In genomic region chr4:112276113-112276512, GRCh38 we compare ENCODE assay signal across 18 cellular contexts. TPM values are rescaled to one million over a fixed set of nuclear protein-coding genes. Genes with fewer than 3 reads are reported as not detected.
DNase-seq lines count a peak whose midpoint lies in the region; ATAC-seq and TF ChIP-seq lines count a peak whose summit lies in the region.
"Had no signal": no experiment of that assay in that cellular context is flagged by ENCODE, and none has a peak within 500 bp of the region (broad histone marks: within the 10 kb centered on the region; RNA-seq: fewer than 3 reads in every experiment).

No MANE protein-coding gene starts in this region.

- H3K27me3 Mint-ChIP-seq in activated CD4-positive, alpha-beta T cell treated with anti-CD3 and anti-CD28 coated beads for 36 hours: no peaks in the 10 kb centered on the region
- no peaks in the 10 kb centered on the region for H3K27me3 Mint-ChIP-seq in activated CD4-positive, alpha-beta T cell treated with anti-CD3 and anti-CD28 coated beads, Interleukin-2, amount 10 ng/mL, durations not matched to agents 7 days and 5 days
- H3K27me3 Mint-ChIP-seq in MCF 10A (ENCODE audit: insufficient read depth, unreplicated experiment): no peaks in the 10 kb centered on the region
- no peaks in the 10 kb centered on the region for H3K27me3 Mint-ChIP-seq in T-helper 17 cell
- no peaks in the 10 kb centered on the region for H3K27me3 Mint-ChIP-seq in T-helper 2 cell treated with Interferon-gamma antibody and Interleukin-4, amounts not matched to agents 5 μg/mL and 100 μg/mL, for 36 hours (ENCODE audit: low read depth)

- no peaks in the 10 kb centered on the region for H3K9me3 ChIP-seq in breast epithelium
- no peaks in the 10 kb centered on the region for H3K9me3 ChIP-seq in T-helper 17 cell (ENCODE audit: control insufficient read depth, low read length, poor library complexity, severe bottlenecking)

- H3K4me3 ChIP-seq in breast epithelium: no peak overlapping the region
- H3K4me3 ChIP-seq: K562 had no signal

- H3K27ac ChIP-seq in breast epithelium: peak overlapping the region; percentile 49 to 63

- POLR2A ChIA-PET in activated CD4-positive, alpha-beta T cell treated with anti-CD3 and anti-CD28 coated beads for 36 hours (lab: Charles Lee): no interaction called here
- POLR2A ChIA-PET in activated CD4-positive, alpha-beta T cell treated with anti-CD3 and anti-CD28 coated beads, Interleukin-2, amount 10 ng/mL, durations not matched to agents 7 days and 5 days (lab: Charles Lee): no interaction called here
- POLR2A ChIA-PET in MCF 10A (lab: Yijun Ruan, JAX): interaction anchor here (0.7 to 2.3 kb wide), 5 partner anchors 8 to 181 kb away, joined by 4 to 9 read pairs (median 4); partner anchors contain the start of genes ALPK1, AP1AR and TIFA

- no peak for TF ChIP-seq POLR2A in breast epithelium (IDR thresholded peaks at IDR 0.05)

- no TSS peak for BruUV-seq in MCF 10A (replicated peaks; lab: Mats Ljungman, UMichigan)

- DNase-seq in activated CD4-positive, alpha-beta T cell treated with anti-CD3 and anti-CD28 coated beads for 36 hours: no peak
- DNase-seq in activated CD4-positive, alpha-beta T cell treated with anti-CD3 and anti-CD28 coated beads, Interleukin-2, amount 10 ng/mL, durations not matched to agents 7 days and 5 days: no peak
- no peak for DNase-seq in breast epithelium (ENCODE audit: low spot score in 2 of 2)
- no peak for DNase-seq in MCF 10A (ENCODE audit: unreplicated experiment)
- DNase-seq in T-helper 17 cell: no peak
- DNase-seq in NCI-H446 (lab: John Stamatoyannopoulos, UW): no peak
- DNase-seq in T-helper 2 cell treated with Interferon-gamma antibody and Interleukin-4, amounts not matched to agents 5 μg/mL and 100 μg/mL, for 36 hours (ENCODE audit: low spot score): no peak
- DNase-seq: 8988T, Calu3, DMS53, EL, NCI-H1105 treated with DMSO at 0.1 percent for 48 hours, NCI-H1694 treated with DMSO at 0.1 percent for 48 hours, NCI-H510A treated with DMSO at 0.1 percent for 48 hours, NCI-H774, SHP77 had no signal

- peaks cover 76% of the 10 kb centered on the region for H3K4me1 Mint-ChIP-seq in activated CD4-positive, alpha-beta T cell treated with anti-CD3 and anti-CD28 coated beads for 36 hours
- H3K4me1 Mint-ChIP-seq in activated CD4-positive, alpha-beta T cell treated with anti-CD3 and anti-CD28 coated beads, Interleukin-2, amount 10 ng/mL, durations not matched to agents 7 days and 5 days: peaks cover 38% of the 10 kb centered on the region
- peaks cover 41% of the 10 kb centered on the region for H3K4me1 Mint-ChIP-seq in MCF 10A (ENCODE audit: insufficient read depth, unreplicated experiment)
- peaks cover 46% of the 10 kb centered on the region for H3K4me1 Mint-ChIP-seq in T-helper 17 cell
- H3K4me1 Mint-ChIP-seq in T-helper 2 cell treated with Interferon-gamma antibody and Interleukin-4, amounts not matched to agents 5 μg/mL and 100 μg/mL, for 36 hours (ENCODE audit: low read depth): peaks cover 7% of the 10 kb centered on the region

- no peaks in the 10 kb centered on the region for H3K9me3 Mint-ChIP-seq in activated CD4-positive, alpha-beta T cell treated with anti-CD3 and anti-CD28 coated beads for 36 hours (ENCODE audit: low read depth)
- no peaks in the 10 kb centered on the region for H3K9me3 Mint-ChIP-seq in activated CD4-positive, alpha-beta T cell treated with anti-CD3 and anti-CD28 coated beads, Interleukin-2, amount 10 ng/mL, durations not matched to agents 7 days and 5 days
- H3K9me3 Mint-ChIP-seq in MCF 10A (ENCODE audit: unreplicated experiment): no peaks in the 10 kb centered on the region
- H3K9me3 Mint-ChIP-seq in T-helper 2 cell treated with Interferon-gamma antibody and Interleukin-4, amounts not matched to agents 5 μg/mL and 100 μg/mL, for 36 hours: no peaks in the 10 kb centered on the region

- H3K36me3 Mint-ChIP-seq in activated CD4-positive, alpha-beta T cell treated with anti-CD3 and anti-CD28 coated beads for 36 hours (ENCODE audit: low read depth): peaks cover 51% of the 10 kb centered on the region
- peaks cover 50% of the 10 kb centered on the region for H3K36me3 Mint-ChIP-seq in activated CD4-positive, alpha-beta T cell treated with anti-CD3 and anti-CD28 coated beads, Interleukin-2, amount 10 ng/mL, durations not matched to agents 7 days and 5 days (ENCODE audit: low read depth)
- H3K36me3 Mint-ChIP-seq in MCF 10A (ENCODE audit: insufficient read depth, unreplicated experiment): peaks cover 13% of the 10 kb centered on the region
- peaks cover 2% of the 10 kb centered on the region for H3K36me3 Mint-ChIP-seq in T-helper 17 cell (ENCODE audit: low read depth)
- peaks cover 32% of the 10 kb centered on the region for H3K36me3 Mint-ChIP-seq in T-helper 2 cell treated with Interferon-gamma antibody and Interleukin-4, amounts not matched to agents 5 μg/mL and 100 μg/mL, for 36 hours (ENCODE audit: low read depth)

- H3K4me1 ChIP-seq in breast epithelium: peaks cover 0 to 10% of the 10 kb centered on the region in 2 donors

- ATAC-seq in activated CD4-positive, alpha-beta T cell treated with anti-CD3 and anti-CD28 coated beads for 36 hours: no peak
- ATAC-seq in T-helper 17 cell (no peak), HG03159 (IDR thresholded peaks at IDR 0.05; ENCODE audit: unreplicated experiment) (no peak)
- ATAC-seq: K562 had no signal

- H3K27me3 ChIP-seq in breast epithelium: no peaks in the 10 kb centered on the region

- TF ChIP-seq CTCF in breast epithelium (IDR thresholded peaks at IDR 0.05) (no peak), MCF 10A (IDR thresholded peaks at IDR 0.05; ENCODE audit: unreplicated experiment) (no peak)

- no peak overlapping the region for H3K4me3 Mint-ChIP-seq in activated CD4-positive, alpha-beta T cell treated with anti-CD3 and anti-CD28 coated beads for 36 hours
- no peak overlapping the region for H3K4me3 Mint-ChIP-seq in activated CD4-positive, alpha-beta T cell treated with anti-CD3 and anti-CD28 coated beads, Interleukin-2, amount 10 ng/mL, durations not matched to agents 7 days and 5 days
- H3K4me3 Mint-ChIP-seq in MCF 10A (ENCODE audit: unreplicated experiment): no peak overlapping the region
- peak overlapping the region; percentile 1 for H3K4me3 Mint-ChIP-seq in T-helper 17 cell
- H3K4me3 Mint-ChIP-seq in T-helper 2 cell treated with Interferon-gamma antibody and Interleukin-4, amounts not matched to agents 5 μg/mL and 100 μg/mL, for 36 hours: no peak overlapping the region

- no peaks in the 10 kb centered on the region for H3K36me3 ChIP-seq in breast epithelium

- CTCF ChIA-PET in activated CD4-positive, alpha-beta T cell treated with anti-CD3 and anti-CD28 coated beads for 36 hours (lab: Charles Lee): no interaction called here
- CTCF ChIA-PET in activated CD4-positive, alpha-beta T cell treated with anti-CD3 and anti-CD28 coated beads, Interleukin-2, amount 10 ng/mL, durations not matched to agents 7 days and 5 days (lab: Charles Lee): no interaction called here
- CTCF ChIA-PET in MCF 10A (lab: Yijun Ruan, JAX): no interaction called here

- intact Hi-C loops in activated CD4-positive, alpha-beta T cell treated with anti-CD3 and anti-CD28 coated beads for 36 hours (cut with DNase I, micrococcal nuclease): no loop called here
- intact Hi-C loops in breast epithelium (cut with DNase I; ENCODE audit: low total_unique reads): no loop called here
- intact Hi-C loops in MCF 10A (cut with micrococcal nuclease): no loop called here

- peak overlapping the region; percentile 11 for H3K27ac Mint-ChIP-seq in activated CD4-positive, alpha-beta T cell treated with anti-CD3 and anti-CD28 coated beads for 36 hours
- no peak overlapping the region for H3K27ac Mint-ChIP-seq in activated CD4-positive, alpha-beta T cell treated with anti-CD3 and anti-CD28 coated beads, Interleukin-2, amount 10 ng/mL, durations not matched to agents 7 days and 5 days
- no peak overlapping the region for H3K27ac Mint-ChIP-seq in MCF 10A (ENCODE audit: low read depth, unreplicated experiment)
- H3K27ac Mint-ChIP-seq in T-helper 17 cell: peak overlapping the region; percentile 99
- no peak overlapping the region for H3K27ac Mint-ChIP-seq in T-helper 2 cell treated with Interferon-gamma antibody and Interleukin-4, amounts not matched to agents 5 μg/mL and 100 μg/mL, for 36 hours

RNA-seq across cellular contexts. Expression of gene TIFA, which starts 9.6 kb away (rescaled TPM):
- 10 to 100 TPM; 41.7 to 54.3 TPM for total RNA-seq in activated CD4-positive, alpha-beta T cell treated with anti-CD3 and anti-CD28 coated beads for 36 hours
- 10 to 100 TPM; 27.0 to 29.4 TPM for total RNA-seq in activated CD4-positive, alpha-beta T cell treated with anti-CD3 and anti-CD28 coated beads, Interleukin-2, amount 10 ng/mL, durations not matched to agents 7 days and 5 days
- 10 to 100 TPM in 2 of 3 donors, 1 to 10 TPM in 1; 2.6 to 27.1 (median 16.7) TPM for total RNA-seq in breast epithelium
- total RNA-seq in MCF 10A (2022): 7.0 and 9.7 TPM in 2 replicates
- total RNA-seq in T-helper 17 cell: 10 to 100 TPM; 38.4 to 98.7 TPM

RNA-seq across cellular contexts. Expression of gene ALPK1, which starts 21.1 kb away (rescaled TPM):
- 10 to 100 TPM; 23.2 to 24.3 TPM for total RNA-seq in activated CD4-positive, alpha-beta T cell treated with anti-CD3 and anti-CD28 coated beads for 36 hours
- total RNA-seq in activated CD4-positive, alpha-beta T cell treated with anti-CD3 and anti-CD28 coated beads, Interleukin-2, amount 10 ng/mL, durations not matched to agents 7 days and 5 days: 10 to 100 TPM; 17.3 to 18.3 TPM
- total RNA-seq in breast epithelium (10 to 100 TPM; 20.5 to 59.3 (median 53.3) TPM), MCF 10A (2022) (20.3 and 41.0 TPM in 2 replicates), T-helper 17 cell (10 to 100 TPM in 1 of 2 donors, 1 to 10 TPM in 1; 7.1 to 18.2 TPM)

RNA-seq across cellular contexts. Expression of gene AP1AR, which starts 44.5 kb away (rescaled TPM):
- total RNA-seq in activated CD4-positive, alpha-beta T cell treated with anti-CD3 and anti-CD28 coated beads for 36 hours: 10 to 100 TPM; 15.8 to 16.5 TPM
- total RNA-seq in activated CD4-positive, alpha-beta T cell treated with anti-CD3 and anti-CD28 coated beads, Interleukin-2, amount 10 ng/mL, durations not matched to agents 7 days and 5 days: 10 to 100 TPM in 1 of 2 experiments, 1 to 10 TPM in 1; 10.0 to 10.5 TPM
- total RNA-seq in breast epithelium (10 to 100 TPM; 20.2 to 36.1 (median 23.6) TPM), MCF 10A (2022) (38.4 and 39.7 TPM in 2 replicates), T-helper 17 cell (10 to 100 TPM; 10.4 to 15.2 TPM)

Comparison
In these comparisons a context has a peak if more than half of its experiments do, and no peak if none do; other contexts are left out.
1. H3K27ac Mint-ChIP-seq: peak in activated CD4-positive, alpha-beta T cell treated with anti-CD3 and anti-CD28 coated beads for 36 hours (single experiment) and T-helper 17 cell (single experiment); none in activated CD4-positive, alpha-beta T cell treated with anti-CD3 and anti-CD28 coated beads, Interleukin-2, amount 10 ng/mL, durations not matched to agents 7 days and 5 days (single experiment), MCF 10A (single experiment) and T-helper 2 cell treated with Interferon-gamma antibody and Interleukin-4, amounts not matched to agents 5 μg/mL and 100 μg/mL, for 36 hours (single experiment).